14 cellular contexts compared by ENCODE assay signal in genomic region chr22:46653596-46653995, GRCh38. TPM values are rescaled to one million over a fixed set of nuclear protein-coding genes. Genes with fewer than 3 reads are reported as not detected.
A peak's percentile ranks its signal among the peaks of the same experiment; 100 is the strongest.
DNase-seq lines count a peak whose midpoint lies in the region; ATAC-seq and TF ChIP-seq lines count a peak whose summit lies in the region.
"Had no signal": no experiment of that assay in that cellular context is flagged by ENCODE, and none has a peak within 500 bp of the region (broad histone marks: within the 10 kb centered on the region; RNA-seq: fewer than 3 reads in every experiment).

No MANE protein-coding gene starts in this region.

- no peaks in the 10 kb centered on the region for H3K9me2 ChIP-seq in OCI-LY7 (ENCODE audit: insufficient read depth, low read length)

- H3K36me3 ChIP-seq in OCI-LY7 (ENCODE audit: insufficient read depth, low read length) = no peaks in the 10 kb centered on the region

- no peaks in the 10 kb centered on the region; the same call in 1 of the 2 replicates for H4K20me1 ChIP-seq in OCI-LY7 (ENCODE audit: insufficient read depth, low read length)

- no peaks in the 10 kb centered on the region for H3K27me3 ChIP-seq in dorsolateral prefrontal cortex
- H3K27me3 ChIP-seq: BE2C, body of pancreas, Peyer's patch had no signal

- no peaks in the 10 kb centered on the region for H3K79me2 ChIP-seq in OCI-LY7 (ENCODE audit: insufficient read depth, low read depth, low read length)

- H2AFZ ChIP-seq in OCI-LY7 (ENCODE audit: low read length) = no peak overlapping the region

- no peak for ATAC-seq in GM18868 (IDR thresholded peaks at IDR 0.05; ENCODE audit: unreplicated experiment)
- ATAC-seq: body of pancreas had no signal

- CTCF ChIA-PET in OCI-LY7 (lab: Charles Lee; ENCODE audit: unreplicated experiment) = no interaction called here

- H3K9me3 ChIP-seq in OCI-LY7 (ENCODE audit: low read length) = no peaks in the 10 kb centered on the region
- H3K9me3 ChIP-seq: BE2C, body of pancreas, Peyer's patch had no signal

- peak; percentile 26 for DNase-seq in activated naive CD4-positive, alpha-beta T cell treated with Interleukin-2 at 50 U/mL for 16 hours
- no peak for DNase-seq in activated naive CD4-positive, alpha-beta T cell treated with anti-CD3 and anti-CD28 coated beads, Interleukin-2, amount 50 U/mL, for 16 hours
- DNase-seq in OCI-LY7 (ENCODE audit: low spot score) = no peak
- DNase-seq in dorsolateral prefrontal cortex = no peak
- DNase-seq in stimulated activated CD8-positive, alpha-beta memory T cell treated with anti-CD3 and anti-CD28 coated beads, Interleukin-4, amount 100 ng/mL, for 24 hours (ENCODE audit: low read depth) = peak; percentile 6
- no peak for DNase-seq in NCI-H146 (lab: John Stamatoyannopoulos, UW)
- DNase-seq in amniotic stem cell (lab: John Stamatoyannopoulos, UW) = no peak
- DNase-seq: BE2C, KBM-7, NCI-H2171, substantia nigra had no signal

- TF ChIP-seq CTCF in OCI-LY7 (conservative IDR thresholded peaks at IDR 0.05; ENCODE audit: low read length) (no peak), dorsolateral prefrontal cortex (IDR thresholded peaks at IDR 0.05 in 54 of 56, conservative IDR thresholded peaks at IDR 0.05 in 2 of 56; ENCODE audit: low read depth in 1 of 56, partially characterized antibody in 56 of 56) (no peak)

- H3K4me3 ChIP-seq in OCI-LY7 (ENCODE audit: low read depth, low read length, poor library complexity, severe bottlenecking) (no peak overlapping the region), dorsolateral prefrontal cortex (no peak overlapping the region)
- H3K4me3 ChIP-seq: body of pancreas had no signal

- POLR2A ChIA-PET in OCI-LY7 (lab: Charles Lee) = no interaction called here

- H3K27ac ChIP-seq in OCI-LY7 (ENCODE audit: low read depth, low read length, poor library complexity, severe bottlenecking) (no peak overlapping the region), dorsolateral prefrontal cortex (peak overlapping the region in 50 of 59 donors; percentile 44 to 87 (median 76))

- H3K4me1 ChIP-seq in OCI-LY7 (ENCODE audit: insufficient read depth, low read length, poor library complexity, severe bottlenecking) = peaks cover 10% of the 10 kb centered on the region

- BruUV-seq in OCI-LY7 (replicated peaks; lab: Mats Ljungman, UMichigan) = no TSS peak

- peak overlapping the region; percentile 45 for H3K4me2 ChIP-seq in OCI-LY7 (ENCODE audit: low read length)

- intact Hi-C loops in OCI-LY7 (cut with micrococcal nuclease; ENCODE audit: unreplicated experiment) (no loop called here), dorsolateral prefrontal cortex (cut with DNase I) (no loop called here)

RNA-seq across cellular contexts. Expression of gene GRAMD4, which starts 33.4 kb away (rescaled TPM):
- total RNA-seq in OCI-LY7 (2014; rRNA removed; shearing (Covaris generic)) = 40.7 and 52.4 TPM in 2 replicates
- total RNA-seq in OCI-LY7 (2022) = 32.8 and 46.9 TPM in 2 replicates
- 10 to 100 TPM; 33.2 to 89.6 (median 61.9) TPM for total RNA-seq in dorsolateral prefrontal cortex

Comparison
In these comparisons a context has a peak if more than half of its experiments do, and no peak if none do; other contexts are left out.
1. DNase-seq: peak in activated naive CD4-positive, alpha-beta T cell treated with Interleukin-2 at 50 U/mL for 16 hours (single experiment) and stimulated activated CD8-positive, alpha-beta memory T cell treated with anti-CD3 and anti-CD28 coated beads, Interleukin-4, amount 100 ng/mL, for 24 hours (single experiment); none in activated naive CD4-positive, alpha-beta T cell treated with anti-CD3 and anti-CD28 coated beads, Interleukin-2, amount 50 U/mL, for 16 hours (single experiment), OCI-LY7 (single experiment), dorsolateral prefrontal cortex (0 of 10), NCI-H146 (single experiment) and amniotic stem cell (single experiment).